1 cellular context compared by ENCODE assay signal in the genomic region with DNA sequence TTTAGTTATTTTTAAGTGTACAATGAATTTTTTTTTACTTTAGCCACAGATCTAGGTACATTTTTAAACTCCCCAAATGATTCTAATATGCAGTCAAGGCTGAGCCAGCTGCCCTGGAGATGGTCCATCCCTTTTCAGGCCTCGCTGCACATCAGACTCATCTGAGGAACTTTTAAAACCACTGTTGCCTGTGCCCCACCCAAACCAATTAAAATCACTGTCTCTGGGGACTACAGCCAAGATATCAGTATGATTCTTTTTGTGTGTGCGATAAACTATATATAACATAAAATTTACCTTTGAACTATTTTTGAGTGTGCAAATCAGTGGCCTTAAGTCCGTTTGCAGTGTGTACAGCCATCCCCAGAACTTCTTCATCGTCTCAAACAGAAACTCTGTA.
TF ChIP-seq lines count a peak whose summit lies in the region.

No MANE protein-coding gene starts in this region.

TF ChIP-seq in HepG2, 621 proteins besides CTCF, POLR2A, EP300 and RAD21:
- no peak for TF ChIP-seq ZNF451 (CRISPR knock-in tag; IDR thresholded peaks at IDR 0.05)
